19 cellular contexts compared by ENCODE assay signal in the genomic region with DNA sequence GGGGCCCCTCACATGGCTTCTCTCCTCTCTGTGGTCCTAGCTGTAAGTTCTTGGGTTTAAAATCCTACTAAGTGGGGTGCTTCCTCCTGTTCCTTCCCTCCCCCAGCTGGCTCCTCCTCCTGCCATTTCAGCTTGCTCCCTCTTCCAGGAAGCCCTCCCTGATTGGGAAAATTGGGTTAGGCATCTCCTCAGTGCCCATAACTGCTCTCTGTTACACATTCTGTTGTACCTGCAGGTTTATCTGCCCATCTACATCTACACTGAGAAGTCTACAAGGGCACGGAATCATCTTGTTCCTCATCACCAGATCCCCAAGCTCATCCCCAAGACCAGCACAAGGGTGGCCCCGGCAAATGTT. TPM values are rescaled to one million over a fixed set of nuclear protein-coding genes. Genes with fewer than 3 reads are reported as not detected.
DNase-seq lines count a peak whose midpoint lies in the region; ATAC-seq, FAIRE-seq and TF ChIP-seq lines count a peak whose summit lies in the region.
"Had no signal": no experiment of that assay in that cellular context is flagged by ENCODE, and none has a peak within 500 bp of the region (broad histone marks: within the 10 kb centered on the region; RNA-seq: fewer than 3 reads in every experiment).

No MANE protein-coding gene starts in this region.

- CTCF ChIA-PET in A549 (lab: Yijun Ruan, JAX), result interaction anchor here (1.2 to 36.0 kb wide), 2 partner anchors 27 to 52 kb away, joined by 3 to 681 read pairs; a partner anchor contains a TSS

- peaks cover 10% of the 10 kb centered on the region; the same call in 2 of the 3 replicates for H3K4me1 ChIP-seq in A549

- no peak overlapping the region for H3K4me3 ChIP-seq in A549
- H3K4me3 ChIP-seq in GM06990 (replicated peaks; ENCODE audit: low read depth, low read length), result peak overlapping the region; percentile 94
- H3K4me3 ChIP-seq: breast epithelium, gastroesophageal sphincter, SK-N-MC, tibial artery had no signal

- POLR2A ChIA-PET in A549 (lab: Yijun Ruan, JAX), result no interaction called here

- ATAC-seq in A549, result no peak
- ATAC-seq in naive B cell (ENCODE audit: low read depth in 2 of 2), result no peak
- ATAC-seq: gastroesophageal sphincter had no signal

- TF ChIP-seq EP300 in A549 (IDR thresholded peaks at IDR 0.05), result no peak

- H3K36me3 ChIP-seq in GM06990 (ENCODE audit: control insufficient read depth, insufficient read depth, low read length), result peaks cover 43% of the 10 kb centered on the region
- H3K36me3 ChIP-seq: BE2C, breast epithelium, gastroesophageal sphincter, tibial artery had no signal

- peaks cover 57% of the 10 kb centered on the region for H3K4me1 Mint-ChIP-seq in activated naive CD8-positive, alpha-beta T cell (ENCODE audit: low read depth)
- peaks cover 83 to 90% (median 88%) of the 10 kb centered on the region in 3 donors for H3K4me1 Mint-ChIP-seq in naive B cell
- H3K4me1 Mint-ChIP-seq in mesothelial cell of epicardium, result peaks cover 19% of the 10 kb centered on the region

- H3K9me3 Mint-ChIP-seq in activated naive CD8-positive, alpha-beta T cell (ENCODE audit: low read depth), result no peaks in the 10 kb centered on the region
- no peaks in the 10 kb centered on the region for H3K9me3 Mint-ChIP-seq in naive B cell
- H3K9me3 Mint-ChIP-seq in mesothelial cell of epicardium, result no peaks in the 10 kb centered on the region
- H3K9me3 Mint-ChIP-seq: endodermal cell, immature natural killer cell had no signal

- no peak for TF ChIP-seq POLR2A in A549 (IDR thresholded peaks at IDR 0.05; ENCODE audit: low read length)

- H3K36me3 Mint-ChIP-seq in activated naive CD8-positive, alpha-beta T cell, result peaks cover 12% of the 10 kb centered on the region
- peaks cover 0 to 11% of the 10 kb centered on the region in 2 donors for H3K36me3 Mint-ChIP-seq in naive B cell
- H3K36me3 Mint-ChIP-seq in mesothelial cell of epicardium, result no peaks in the 10 kb centered on the region

- TF ChIP-seq RAD21 in A549 (conservative IDR thresholded peaks at IDR 0.05 in 1 of 2, IDR thresholded peaks at IDR 0.05 in 1 of 2), result no peak

- H3K4me3 Mint-ChIP-seq in activated naive CD8-positive, alpha-beta T cell, result peak overlapping the region; percentile 94
- H3K4me3 Mint-ChIP-seq in naive B cell (peak overlapping the region; percentile 65 to 89 (median 83)), mesothelial cell of epicardium (no peak overlapping the region)
- H3K4me3 Mint-ChIP-seq: endodermal cell, immature natural killer cell had no signal

- no peaks in the 10 kb centered on the region for H3K9me3 ChIP-seq in A549
- H3K9me3 ChIP-seq: BE2C, breast epithelium, gastroesophageal sphincter, tibial artery had no signal

- H3K27ac ChIP-seq in A549, result no peak overlapping the region
- H3K27ac ChIP-seq: breast epithelium, SK-N-MC, tibial artery had no signal

- no peak overlapping the region for H3K4me2 ChIP-seq in A549

- WGBS in A549 (ENCODE audit: missing lambda C conversion rate), result 67% methylated on average over 2 of the region's 2 CpGs

- no peak for DNase-seq in A549 (ENCODE audit: low read depth in 1 of 2, low spot score in 1 of 2)
- no peak for DNase-seq in GM06990 (ENCODE audit: extremely low read depth, insufficient read length)
- DNase-seq in naive B cell, result no peak
- DNase-seq in head of caudate nucleus, result no peak
- no peak for DNase-seq in NCI-H1105 treated with DMSO at 0.1 percent for 48 hours (lab: John Stamatoyannopoulos, UW)
- DNase-seq in mesothelial cell of epicardium (ENCODE audit: low spot score in 2 of 2, unreplicated experiment in 2 of 2), result no peak
- DNase-seq in stimulated activated CD4-positive, alpha-beta T cell treated with anti-CD3 and anti-CD28 coated beads, Interleukin-4, amount 100 ng/mL, for 1 hour, result no peak
- DNase-seq: BE2C; DND-41; endodermal cell; immature natural killer cell; NCI-H2227 treated with DMSO at 0.1 percent for 48 hours; stimulated activated CD4-positive, alpha-beta T cell treated with anti-CD3 and anti-CD28 coated beads, Interleukin-12 subunit alpha, Interleukin-12 subunit beta, amount 100 ng/mL, for 4 hours; tibial artery had no signal

- intact Hi-C loops in head of caudate nucleus (cut with DNase I), result no loop called here

- TF ChIP-seq CTCF in A549 (IDR thresholded peaks at IDR 0.05), result no peak
- TF ChIP-seq CTCF in GM06990 (IDR thresholded peaks at IDR 0.05; ENCODE audit: insufficient read depth, low read length, poor library complexity, severe bottlenecking), result no peak
- TF ChIP-seq CTCF in mesothelial cell of epicardium (IDR thresholded peaks at IDR 0.05; ENCODE audit: unreplicated experiment), result no peak

- H3K27ac Mint-ChIP-seq in activated naive CD8-positive, alpha-beta T cell, result peak overlapping the region; percentile 90
- H3K27ac Mint-ChIP-seq in naive B cell (peak overlapping the region; percentile 2 to 94 (median 91)), mesothelial cell of epicardium (no peak overlapping the region)
- H3K27ac Mint-ChIP-seq: endodermal cell had no signal

- no peak for FAIRE-seq in A549 (lab: Jason Lieb, UNC)
- FAIRE-seq: GM12891 had no signal

- no peaks in the 10 kb centered on the region for H3K27me3 Mint-ChIP-seq in activated naive CD8-positive, alpha-beta T cell
- H3K27me3 Mint-ChIP-seq in naive B cell (no peaks in the 10 kb centered on the region), mesothelial cell of epicardium (ENCODE audit: low read depth) (peaks cover 42% of the 10 kb centered on the region)

- H3K27me3 ChIP-seq in GM06990 (replicated peaks; ENCODE audit: control insufficient read depth, insufficient read depth, low read length), result no peaks in the 10 kb centered on the region

TF ChIP-seq in A549, 52 proteins besides CTCF, POLR2A, EP300 and RAD21:
- TF ChIP-seq ZFP36 (IDR thresholded peaks at IDR 0.05; ENCODE audit: borderline replicate concordance, partially characterized antibody), result peak; percentile 67
- TF ChIP-seq, protein P1, sequence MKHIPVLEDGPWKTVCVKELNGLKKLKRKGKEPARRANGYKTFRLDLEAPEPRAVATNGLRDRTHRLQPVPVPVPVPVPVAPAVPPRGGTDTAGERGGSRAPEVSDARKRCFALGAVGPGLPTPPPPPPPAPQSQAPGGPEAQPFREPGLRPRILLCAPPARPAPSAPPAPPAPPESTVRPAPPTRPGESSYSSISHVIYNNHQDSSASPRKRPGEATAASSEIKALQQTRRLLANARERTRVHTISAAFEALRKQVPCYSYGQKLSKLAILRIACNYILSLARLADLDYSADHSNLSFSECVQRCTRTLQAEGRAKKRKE (CRISPR knock-in tag; IDR thresholded peaks at IDR 0.05; ENCODE audit: low read depth), result no peak

RNA-seq across cellular contexts. Expression of a gene that starts 4.0 kb away (rescaled TPM):
- 0.44 and 0.63 TPM in 2 replicates for polyA plus RNA-seq in A549 (2011; rRNA removed)
- polyA plus RNA-seq in A549 (2012; cell fraction: cytosol; rRNA removed), result 0.48 and 1.1 TPM in 2 replicates
- 3.1 and 4.8 TPM in 2 replicates for polyA plus RNA-seq in A549 (2012; cell fraction: nucleus; rRNA removed)
- polyA plus RNA-seq in A549 (2017; fragmentation: RNase III; extraction: RNeasy Plus Mini Kit Qiagen cat#74134 plus additional on column Dnase treatment), result 1.2 to 1.7 TPM (median 1.7 TPM) in 3 replicates
- 0.66 and 1.4 TPM in 2 replicates for polyA minus RNA-seq in A549 (2011; rRNA and poly(A)+ RNA removed)
- 1 to 10 TPM in 2 of 6 donors, under 1 TPM in 3, not detected in 1; 0.10 to 1.5 (median 0.62) TPM for polyA plus RNA-seq in naive B cell (ENCODE audit: low read depth in 6 of 6)
- total RNA-seq in mesothelial cell of epicardium, result 4.6 to 6.0 TPM (median 5.0 TPM) in 3 replicates

RNA-seq across cellular contexts. Expression of a gene that starts 31.2 kb away (rescaled TPM):
- polyA plus RNA-seq in A549 (2011; rRNA removed), result 48.5 and 62.4 TPM in 2 replicates
- 38.9 and 55.9 TPM in 2 replicates for polyA plus RNA-seq in A549 (2012; cell fraction: cytosol; rRNA removed)
- polyA plus RNA-seq in A549 (2012; cell fraction: nucleus; rRNA removed), result 38.6 and 44.8 TPM in 2 replicates
- polyA plus RNA-seq in A549 (2017; fragmentation: RNase III; extraction: RNeasy Plus Mini Kit Qiagen cat#74134 plus additional on column Dnase treatment), result 31.0 to 35.3 TPM (median 32.6 TPM) in 3 replicates
- 41.1 and 56.9 TPM in 2 replicates for polyA minus RNA-seq in A549 (2011; rRNA and poly(A)+ RNA removed)
- 100 to 1,000 TPM; 113 to 143 (median 134) TPM for polyA plus RNA-seq in naive B cell (ENCODE audit: low read depth in 6 of 6)
- 43.2 to 49.6 TPM (median 47.1 TPM) in 3 replicates for total RNA-seq in mesothelial cell of epicardium
